13 cellular contexts compared by ENCODE assay signal in genomic region chr6:21441386-21441785, GRCh38.
DNase-seq lines count a peak whose midpoint lies in the region; ATAC-seq and TF ChIP-seq lines count a peak whose summit lies in the region.
"Had no signal": no experiment of that assay in that cellular context is flagged by ENCODE, and none has a peak within 500 bp of the region (broad histone marks: within the 10 kb centered on the region; RNA-seq: fewer than 3 reads in every experiment).

No MANE protein-coding gene starts in this region.

- no peaks in the 10 kb centered on the region for H3K36me3 Mint-ChIP-seq in activated naive CD8-positive, alpha-beta T cell treated with anti-CD3 and anti-CD28 coated beads, Interleukin-2, amount 10 ng/mL, durations not matched to agents 7 days and 5 days
- no peaks in the 10 kb centered on the region for H3K36me3 Mint-ChIP-seq in activated naive CD8-positive, alpha-beta T cell treated with anti-CD3 and anti-CD28 coated beads, Interleukin-2, amount 50 U/mL, for 24 hours (ENCODE audit: low read depth)

- in situ Hi-C loops in brain microvascular endothelial cell (cut with HindIII; ENCODE audit: low pct_ligation_motif_present, low sequenced_read_pairs): no loop called here

- TF ChIP-seq POLR2A in esophagus muscularis mucosa (IDR thresholded peaks at IDR 0.05; ENCODE audit: low read depth): no peak

- H3K36me3 ChIP-seq in brain microvascular endothelial cell (replicated peaks) (no peaks in the 10 kb centered on the region), right atrium auricular region (no peaks in the 10 kb centered on the region), esophagus muscularis mucosa (no peaks in the 10 kb centered on the region)

- TF ChIP-seq CTCF in brain microvascular endothelial cell (IDR thresholded peaks at IDR 0.05; ENCODE audit: low read depth, low read length, missing control alignments) (no peak), right atrium auricular region (IDR thresholded peaks at IDR 0.05) (no peak), esophagus muscularis mucosa (IDR thresholded peaks at IDR 0.05) (no peak)

- H3K27ac ChIP-seq in brain microvascular endothelial cell (no peak overlapping the region), right atrium auricular region (no peak overlapping the region), esophagus muscularis mucosa (replicated peaks in 1 of 4) (no peak overlapping the region)
- H3K27ac ChIP-seq: parathyroid adenoma had no signal

- intact Hi-C loops in esophagus muscularis mucosa (cut with DNase I): no loop called here

- no peak overlapping the region for H3K4me3 Mint-ChIP-seq in activated naive CD8-positive, alpha-beta T cell treated with anti-CD3 and anti-CD28 coated beads, Interleukin-2, amount 10 ng/mL, durations not matched to agents 7 days and 5 days
- H3K4me3 Mint-ChIP-seq in activated naive CD8-positive, alpha-beta T cell treated with anti-CD3 and anti-CD28 coated beads, Interleukin-2, amount 50 U/mL, for 24 hours: no peak overlapping the region

- H3K4me3 ChIP-seq in brain microvascular endothelial cell (ENCODE audit: low read depth, low read length): no peak overlapping the region
- H3K4me3 ChIP-seq in right atrium auricular region: no peak overlapping the region
- H3K4me3 ChIP-seq in esophagus muscularis mucosa: no peak overlapping the region

- H3K4me1 Mint-ChIP-seq in activated naive CD8-positive, alpha-beta T cell treated with anti-CD3 and anti-CD28 coated beads, Interleukin-2, amount 10 ng/mL, durations not matched to agents 7 days and 5 days: peaks cover 23% of the 10 kb centered on the region
- H3K4me1 Mint-ChIP-seq in activated naive CD8-positive, alpha-beta T cell treated with anti-CD3 and anti-CD28 coated beads, Interleukin-2, amount 50 U/mL, for 24 hours: peaks cover 32% of the 10 kb centered on the region

- WGBS in esophagus muscularis mucosa: 94% methylated on average over 6 of the region's 6 CpGs

- POLR2A ChIA-PET in activated naive CD8-positive, alpha-beta T cell treated with anti-CD3 and anti-CD28 coated beads, Interleukin-2, amount 10 ng/mL, durations not matched to agents 7 days and 5 days (lab: Charles Lee): no interaction called here

- H3K4me1 ChIP-seq in right atrium auricular region (no peaks in the 10 kb centered on the region), esophagus muscularis mucosa (no peaks in the 10 kb centered on the region)
- H3K4me1 ChIP-seq: parathyroid adenoma had no signal

- peak; percentile 48 for ATAC-seq in activated naive CD8-positive, alpha-beta T cell treated with anti-CD3 and anti-CD28 coated beads, Interleukin-2, amount 10 ng/mL, durations not matched to agents 7 days and 5 days (ENCODE audit: low read depth)
- ATAC-seq in activated naive CD8-positive, alpha-beta T cell treated with anti-CD3 and anti-CD28 coated beads, Interleukin-2, amount 50 U/mL, for 24 hours: no peak
- ATAC-seq in GM21619 (IDR thresholded peaks at IDR 0.05; ENCODE audit: unreplicated experiment): no peak
- ATAC-seq: HepG2 had no signal

- no peak overlapping the region for H3K27ac Mint-ChIP-seq in activated naive CD8-positive, alpha-beta T cell treated with anti-CD3 and anti-CD28 coated beads, Interleukin-2, amount 10 ng/mL, durations not matched to agents 7 days and 5 days
- H3K27ac Mint-ChIP-seq in activated naive CD8-positive, alpha-beta T cell treated with anti-CD3 and anti-CD28 coated beads, Interleukin-2, amount 50 U/mL, for 24 hours: no peak overlapping the region

- no peaks in the 10 kb centered on the region for H3K9me3 ChIP-seq in right atrium auricular region
- no peaks in the 10 kb centered on the region for H3K9me3 ChIP-seq in esophagus muscularis mucosa

- DNase-seq in activated naive CD8-positive, alpha-beta T cell treated with anti-CD3 and anti-CD28 coated beads, Interleukin-2, amount 10 ng/mL, durations not matched to agents 7 days and 5 days: no peak
- DNase-seq in activated naive CD8-positive, alpha-beta T cell treated with anti-CD3 and anti-CD28 coated beads, Interleukin-2, amount 50 U/mL, for 24 hours: no peak
- peak; percentile 49 to 75 for DNase-seq in NOMO-1 (lab: John Stamatoyannopoulos, UW; ENCODE audit: unreplicated experiment in 2 of 2)
- peak; percentile 63 for DNase-seq in brain microvascular endothelial cell
- DNase-seq in right atrium auricular region (ENCODE audit: low spot score): no peak
- DNase-seq in esophagus muscularis mucosa (ENCODE audit: extremely low spot score): no peak
- DNase-seq in ecto neural progenitor cell (ENCODE audit: low spot score): no peak
- DNase-seq: activated effector memory CD4-positive, alpha-beta T cell treated with anti-CD3 and anti-CD28 coated beads, Interleukin-2, amount 50 U/mL, for 16 hours; islet precursor cell; NCI-H510A treated with DMSO at 0.1 percent for 48 hours had no signal

- no peaks in the 10 kb centered on the region for H3K27me3 ChIP-seq in brain microvascular endothelial cell (replicated peaks)
- no peaks in the 10 kb centered on the region for H3K27me3 ChIP-seq in right atrium auricular region
- H3K27me3 ChIP-seq in esophagus muscularis mucosa: no peaks in the 10 kb centered on the region

- peaks cover 2% of the 10 kb centered on the region for H3K9me3 Mint-ChIP-seq in activated naive CD8-positive, alpha-beta T cell treated with anti-CD3 and anti-CD28 coated beads, Interleukin-2, amount 10 ng/mL, durations not matched to agents 7 days and 5 days
- H3K9me3 Mint-ChIP-seq in activated naive CD8-positive, alpha-beta T cell treated with anti-CD3 and anti-CD28 coated beads, Interleukin-2, amount 50 U/mL, for 24 hours: no peaks in the 10 kb centered on the region

- no peak for TF ChIP-seq EP300 in esophagus muscularis mucosa (IDR thresholded peaks at IDR 0.05)

- peaks cover 24% of the 10 kb centered on the region for H3K27me3 Mint-ChIP-seq in activated naive CD8-positive, alpha-beta T cell treated with anti-CD3 and anti-CD28 coated beads, Interleukin-2, amount 10 ng/mL, durations not matched to agents 7 days and 5 days
- peaks cover 7% of the 10 kb centered on the region for H3K27me3 Mint-ChIP-seq in activated naive CD8-positive, alpha-beta T cell treated with anti-CD3 and anti-CD28 coated beads, Interleukin-2, amount 50 U/mL, for 24 hours

Comparison
In these comparisons a context has a peak if more than half of its experiments do, and no peak if none do; other contexts are left out.
1. DNase-seq: peak in NOMO-1 (2 of 2) and brain microvascular endothelial cell (single experiment); none in activated naive CD8-positive, alpha-beta T cell treated with anti-CD3 and anti-CD28 coated beads, Interleukin-2, amount 10 ng/mL, durations not matched to agents 7 days and 5 days (single experiment), activated naive CD8-positive, alpha-beta T cell treated with anti-CD3 and anti-CD28 coated beads, Interleukin-2, amount 50 U/mL, for 24 hours (single experiment), right atrium auricular region (single experiment), esophagus muscularis mucosa (single experiment) and ecto neural progenitor cell (single experiment).